In the genomic region with DNA sequence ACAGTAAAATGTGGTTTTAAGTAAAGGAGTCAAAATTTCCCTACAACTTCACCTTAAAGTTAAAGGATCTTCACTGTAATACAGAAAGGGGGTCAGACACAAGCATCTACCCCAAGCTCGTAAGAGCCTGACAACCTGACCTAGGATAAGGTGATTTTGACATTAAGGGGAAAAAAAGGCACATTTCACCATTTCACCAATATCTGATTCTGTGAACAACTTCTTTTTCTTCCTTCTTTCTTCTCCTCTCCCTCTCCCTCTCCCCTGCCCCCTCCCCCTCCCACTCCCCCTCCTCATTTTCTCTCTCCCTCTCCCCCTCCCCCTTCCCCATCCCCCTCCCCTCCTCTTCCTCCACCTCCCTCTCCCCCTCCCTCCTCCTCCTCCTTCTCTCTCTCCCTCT, we compare ENCODE assay signal across 21 cellular contexts.
DNase-seq lines count a peak whose midpoint lies in the region; ATAC-seq, FAIRE-seq and TF ChIP-seq lines count a peak whose summit lies in the region.
"Had no signal": no experiment of that assay in that cellular context is flagged by ENCODE, and none has a peak within 500 bp of the region (broad histone marks: within the 10 kb centered on the region; RNA-seq: fewer than 3 reads in every experiment).

No MANE protein-coding gene starts in this region.

- H3K4me1 ChIP-seq in HepG2 (ENCODE audit: insufficient read depth, low read length), result no peaks in the 10 kb centered on the region
- no peaks in the 10 kb centered on the region for H3K4me1 ChIP-seq in right lobe of liver
- no peaks in the 10 kb centered on the region for H3K4me1 ChIP-seq in K562 (replicated peaks in 1 of 2; ENCODE audit: control insufficient read depth in 2 of 2, insufficient read depth in 2 of 2, low read length in 2 of 2)
- H3K4me1 ChIP-seq: A549; BLaER1 treated with 17β-estradiol and CSF1 and Interleukin-3, amounts not matched to agents 10 nM and 100 nM; Caco-2 had no signal

- 0% methylated on average over 1 of the region's 1 CpG for WGBS in HepG2 (ENCODE audit: low lambda C conversion rate)
- 60% methylated on average over 1 of the region's 1 CpG for WGBS in right lobe of liver (ENCODE audit: insufficient coverage, low coverage, low lambda C conversion rate, missing lambda C conversion rate)
- no CpG with 5 or more reads among the region's 1 CpG for WGBS in K562 (ENCODE audit: insufficient coverage, low coverage, missing lambda C conversion rate)

- TF ChIP-seq CTCF in HepG2 (CRISPR knock-in tag; IDR thresholded peaks at IDR 0.05) (no peak), right lobe of liver (IDR thresholded peaks at IDR 0.05) (no peak), K562 (IDR thresholded peaks at IDR 0.05 in 2 of 3, conservative IDR thresholded peaks at IDR 0.05 in 1 of 3; ENCODE audit: insufficient read depth in 2 of 3, low read depth in 1 of 3, low read length in 3 of 3) (no peak), endothelial cell (IDR thresholded peaks at IDR 0.05; ENCODE audit: unreplicated experiment) (no peak)

- DNase-seq in HepG2 (ENCODE audit: low spot score) (no peak), right lobe of liver (no peak), K562 (ENCODE audit: extremely low read depth in 1 of 4, low spot score in 3 of 4) (no peak), HK-2 (ENCODE audit: unreplicated experiment) (no peak), endothelial cell (ENCODE audit: low spot score) (no peak)
- DNase-seq: AML-193; Caco-2; Calu3; CD4-positive, alpha-beta T cell; CD8-positive, alpha-beta T cell; DMS79 treated with DMSO at 0.1 percent for 48 hours; GF-D8 had no signal

- H2AFZ ChIP-seq in HepG2 (ENCODE audit: low read length) (no peak overlapping the region), K562 (ENCODE audit: low read depth, low read length) (no peak overlapping the region)

- ATAC-seq in HepG2 (no peak), right lobe of liver (no peak), K562 (no peak)
- ATAC-seq: A549; CD8-positive, alpha-beta T cell had no signal

- no peaks in the 10 kb centered on the region for H3K9me3 Mint-ChIP-seq in endothelial cell (ENCODE audit: unreplicated experiment)

- TF ChIP-seq POLR2A in HepG2 (IDR thresholded peaks at IDR 0.05; ENCODE audit: insufficient read depth in 1 of 2, low read depth in 2 of 2, low read length in 2 of 2) (no peak), right lobe of liver (IDR thresholded peaks at IDR 0.05) (no peak), K562 (conservative IDR thresholded peaks at IDR 0.05) (no peak)

- H3K4me1 Mint-ChIP-seq in endothelial cell (ENCODE audit: unreplicated experiment), result no peaks in the 10 kb centered on the region
- H3K4me1 Mint-ChIP-seq: B cell had no signal

- no peak overlapping the region for H3K4me3 Mint-ChIP-seq in endothelial cell (ENCODE audit: unreplicated experiment)
- H3K4me3 Mint-ChIP-seq: B cell; CD4-positive, alpha-beta T cell; CD8-positive, alpha-beta T cell had no signal

- H3K27me3 Mint-ChIP-seq in endothelial cell (ENCODE audit: unreplicated experiment), result peaks cover 4% of the 10 kb centered on the region
- H3K27me3 Mint-ChIP-seq: B cell; CD4-positive, alpha-beta T cell had no signal

- H3K9ac ChIP-seq in HepG2 (ENCODE audit: insufficient read depth, low read depth, low read length) (no peak overlapping the region), K562 (ENCODE audit: insufficient read depth in 1 of 2, low read depth in 2 of 2, low read length in 2 of 2) (no peak overlapping the region)
- H3K9ac ChIP-seq: BLaER1 treated with 17β-estradiol and CSF1 and Interleukin-3, amounts not matched to agents 10 nM and 100 nM had no signal

- no peaks in the 10 kb centered on the region for H3K79me2 ChIP-seq in HepG2 (ENCODE audit: insufficient read depth, low read length)
- H3K79me2 ChIP-seq in K562 (ENCODE audit: control insufficient read depth, insufficient read depth, low read length), result no peaks in the 10 kb centered on the region

- intact Hi-C loops in HepG2 (cut with micrococcal nuclease; ENCODE audit: unreplicated experiment) (no loop called here), right lobe of liver (cut with DNase I) (no loop called here), K562 (cut with micrococcal nuclease) (no loop called here)

- H3K9me3 ChIP-seq in HepG2 (ENCODE audit: low read length) (no peaks in the 10 kb centered on the region), right lobe of liver (no peaks in the 10 kb centered on the region), K562 (replicated peaks; ENCODE audit: control insufficient read depth, insufficient read depth, low read depth, low read length) (no peaks in the 10 kb centered on the region)
- H3K9me3 ChIP-seq: A549; BLaER1 treated with 17β-estradiol and CSF1 and Interleukin-3, amounts not matched to agents 10 nM and 100 nM had no signal

- FAIRE-seq in HepG2 (lab: Jason Lieb, UNC) (no peak), K562 (lab: Jason Lieb, UNC) (no peak)
- FAIRE-seq: A549, D721Med, G401.6, GM12891, GM19239 had no signal

- in situ Hi-C loops in HepG2 (cut with HindIII; ENCODE audit: extremely low pct_ligation_motif_present, low pct_unique_long_range_greater_than_20kb), result no loop called here
- in situ Hi-C loops in K562 (cut with MboI), result no loop called here

- CTCF ChIA-PET in HepG2 (lab: Yijun Ruan, JAX; ENCODE audit: low intra/inter-chr PET ratio, low total read pairs) (no interaction called here), K562 (lab: Yijun Ruan, JAX; ENCODE audit: low intra/inter-chr PET ratio) (no interaction called here)

- no peak overlapping the region for H3K27ac Mint-ChIP-seq in endothelial cell (ENCODE audit: unreplicated experiment)
- H3K27ac Mint-ChIP-seq: B cell; CD4-positive, alpha-beta T cell; CD8-positive, alpha-beta T cell had no signal

- H3K27me3 ChIP-seq in HepG2 (ENCODE audit: control insufficient read depth in 1 of 2, insufficient read depth in 2 of 2, low read length in 2 of 2) (no peaks in the 10 kb centered on the region), right lobe of liver (no peaks in the 10 kb centered on the region), K562 (ENCODE audit: control insufficient read depth in 2 of 2, insufficient read depth in 2 of 2, low read length in 2 of 2) (no peaks in the 10 kb centered on the region)
- H3K27me3 ChIP-seq: BLaER1 treated with 17β-estradiol and CSF1 and Interleukin-3, amounts not matched to agents 10 nM and 100 nM had no signal

- POLR2A ChIA-PET in HepG2 (lab: Yijun Ruan, JAX) (no interaction called here), K562 (lab: Yijun Ruan, JAX) (no interaction called here)

- no peak overlapping the region for H3K4me3 ChIP-seq in HepG2 (replicated peaks in 1 of 3; ENCODE audit: insufficient read depth in 1 of 3, low read depth in 2 of 3, low read length in 3 of 3)
- H3K4me3 ChIP-seq in right lobe of liver, result no peak overlapping the region
- H3K4me3 ChIP-seq in K562, result no peak overlapping the region
- H3K4me3 ChIP-seq: A549; BLaER1 treated with 17β-estradiol and CSF1 and Interleukin-3, amounts not matched to agents 10 nM and 100 nM had no signal

- no TSS peak for BruUV-seq in HepG2 (replicated peaks; lab: Mats Ljungman, UMichigan)
- no TSS peak for BruUV-seq in K562 (replicated peaks; lab: Mats Ljungman, UMichigan)

- TF ChIP-seq RAD21 in HepG2 (CRISPR knock-in tag; IDR thresholded peaks at IDR 0.05), result no peak
- TF ChIP-seq RAD21 in K562 (CRISPR knock-in tag; conservative IDR thresholded peaks at IDR 0.05 in 1 of 2, IDR thresholded peaks at IDR 0.05 in 1 of 2), result no peak

- no peaks in the 10 kb centered on the region for H4K20me1 ChIP-seq in HepG2 (ENCODE audit: insufficient read depth, low read length)
- H4K20me1 ChIP-seq in K562 (replicated peaks; ENCODE audit: control insufficient read depth, insufficient read depth, low read length), result no peaks in the 10 kb centered on the region
- H4K20me1 ChIP-seq: BLaER1 treated with 17β-estradiol and CSF1 and Interleukin-3, amounts not matched to agents 10 nM and 100 nM had no signal

- H3K36me3 ChIP-seq in HepG2 (replicated peaks in 1 of 2; ENCODE audit: control insufficient read depth in 1 of 2, insufficient read depth in 2 of 2, low read length in 2 of 2), result no peaks in the 10 kb centered on the region
- H3K36me3 ChIP-seq in right lobe of liver, result no peaks in the 10 kb centered on the region
- H3K36me3 ChIP-seq in K562 (ENCODE audit: control insufficient read depth, insufficient read depth, low read length), result no peaks in the 10 kb centered on the region
- H3K36me3 ChIP-seq: BLaER1 treated with 17β-estradiol and CSF1 and Interleukin-3, amounts not matched to agents 10 nM and 100 nM had no signal

- H3K36me3 Mint-ChIP-seq in endothelial cell (ENCODE audit: low read depth, unreplicated experiment), result no peaks in the 10 kb centered on the region
- H3K36me3 Mint-ChIP-seq: CD8-positive, alpha-beta T cell had no signal

- H3K4me2 ChIP-seq in HepG2 (ENCODE audit: low read depth, low read length), result no peak overlapping the region
- no peak overlapping the region for H3K4me2 ChIP-seq in K562 (ENCODE audit: insufficient read depth, low read length)
- H3K4me2 ChIP-seq: A549; BLaER1 treated with 17β-estradiol and CSF1 and Interleukin-3, amounts not matched to agents 10 nM and 100 nM had no signal

- TF ChIP-seq EP300 in HepG2 (IDR thresholded peaks at IDR 0.05; ENCODE audit: low read depth in 2 of 2, low read length in 2 of 2) (no peak), HepG2 (CRISPR knock-in tag; IDR thresholded peaks at IDR 0.05; ENCODE audit: borderline replicate concordance) (no peak), K562 (IDR thresholded peaks at IDR 0.05; ENCODE audit: low read length) (no peak)

- no peaks in the 10 kb centered on the region for H3K9me1 ChIP-seq in K562 (ENCODE audit: control insufficient read depth, insufficient read depth, low read length)

- H3K27ac ChIP-seq in HepG2 (ENCODE audit: extremely low read length, insufficient read depth, low read length), result no peak overlapping the region
- H3K27ac ChIP-seq in right lobe of liver, result no peak overlapping the region
- H3K27ac ChIP-seq in K562 (ENCODE audit: extremely low read depth, low read depth, low read length), result no peak overlapping the region
- H3K27ac ChIP-seq: 22Rv1; A549; BLaER1 treated with 17β-estradiol and CSF1 and Interleukin-3, amounts not matched to agents 10 nM and 100 nM; C4-2B had no signal

TF ChIP-seq in HepG2, 621 proteins besides CTCF, POLR2A, EP300 and RAD21 (continues in another document):
- TF ChIP-seq NFRKB (IDR thresholded peaks at IDR 0.05) (no peak), TEAD2 (CRISPR knock-in tag; IDR thresholded peaks at IDR 0.05) (no peak), TARDBP (CRISPR knock-in tag; IDR thresholded peaks at IDR 0.05) (no peak), SNAPC2 (CRISPR knock-in tag; IDR thresholded peaks at IDR 0.05) (no peak), PCBP1 (IDR thresholded peaks at IDR 0.05; ENCODE audit: borderline replicate concordance, low read depth, low read length) (0 out of 2 replicates have a peak, but pooled peaks have one; percentile 40), SMYD3 (CRISPR knock-in tag; IDR thresholded peaks at IDR 0.05) (no peak)

TF ChIP-seq in K562, 482 proteins besides CTCF, POLR2A, EP300 and RAD21 (continues in another document):
- no peak for TF ChIP-seq ZKSCAN3 (CRISPR knock-in tag; IDR thresholded peaks at IDR 0.05)

Comparison
In these comparisons a context has a peak if more than half of its experiments do, and no peak if none do; other contexts are left out.
1. Of the 241 proteins assayed by ChIP-seq in both HepG2 and K562: peak only in HepG2: PCBP1; only in K562: PCBP2; in both: HNRNPK; in neither: 238.